ENCODE assay signal across 9 cellular contexts in genomic region chr20:46350201-46350985, GRCh38. TPM values are rescaled to one million over a fixed set of nuclear protein-coding genes. Genes with fewer than 3 reads are reported as not detected.
DNase-seq lines count a peak whose midpoint lies in the region; TF ChIP-seq lines count a peak whose summit lies in the region.
"Had no signal": no experiment of that assay in that cellular context is flagged by ENCODE, and none has a peak within 500 bp of the region (broad histone marks: within the 10 kb centered on the region; RNA-seq: fewer than 3 reads in every experiment).

No MANE protein-coding gene starts in this region.

- H3K4me3 Mint-ChIP-seq in CD14-positive monocyte = peak overlapping the region; percentile 39 to 42
- H3K4me3 Mint-ChIP-seq in activated naive CD8-positive, alpha-beta T cell treated with anti-CD3 and anti-CD28 coated beads for 36 hours = no peak overlapping the region

- H3K9ac ChIP-seq in HUES64 (ENCODE audit: low read depth, low read length) = peak overlapping the region; percentile 64; the same call in 1 of the 2 replicates
- H3K9ac ChIP-seq: parathyroid adenoma had no signal

- H3K27me3 Mint-ChIP-seq in CD14-positive monocyte (ENCODE audit: low read depth in 3 of 3) = no peaks in the 10 kb centered on the region
- H3K27me3 Mint-ChIP-seq in activated naive CD8-positive, alpha-beta T cell treated with anti-CD3 and anti-CD28 coated beads for 36 hours = no peaks in the 10 kb centered on the region

- peaks cover 0 to 2% (median 0%) of the 10 kb centered on the region in 7 donors for H3K9me3 Mint-ChIP-seq in CD14-positive monocyte
- H3K9me3 Mint-ChIP-seq in activated naive CD8-positive, alpha-beta T cell treated with anti-CD3 and anti-CD28 coated beads for 36 hours = no peaks in the 10 kb centered on the region

- peak; percentile 38 for TF ChIP-seq POLR2A in GM19193 (IDR thresholded peaks at IDR 0.05; ENCODE audit: extremely low read depth, insufficient read depth, insufficient read length)

- H3K36me3 Mint-ChIP-seq in CD14-positive monocyte = peaks cover 62 to 80% of the 10 kb centered on the region in 2 donors
- peaks cover 5% of the 10 kb centered on the region for H3K36me3 Mint-ChIP-seq in activated naive CD8-positive, alpha-beta T cell treated with anti-CD3 and anti-CD28 coated beads for 36 hours

- WGBS in HUES64 = 44% methylated on average over 13 of the region's 13 CpGs

- peak overlapping the region; percentile 82 for H3K27ac ChIP-seq in HUES64 (ENCODE audit: low read depth, low read length)
- H3K27ac ChIP-seq: parathyroid adenoma had no signal

- peak overlapping the region; percentile 6; the same call in 1 of the 2 replicates for H3K4me3 ChIP-seq in HUES64 (ENCODE audit: low read length)

- DNase-seq in CD14-positive monocyte (ENCODE audit: low spot score) (peak; percentile 68), left kidney (ENCODE audit: low read depth, low spot score) (peak; percentile 59), HuH-7 (ENCODE audit: low spot score) (no peak), D341Med (ENCODE audit: low spot score) (no peak), NCI-H2171 treated with DMSO at 0.1 percent for 48 hours (lab: John Stamatoyannopoulos, UW) (no peak)
- DNase-seq in activated naive CD8-positive, alpha-beta T cell treated with anti-CD3 and anti-CD28 coated beads for 36 hours = no peak

- H3K27ac Mint-ChIP-seq in CD14-positive monocyte = peak overlapping the region; percentile 68 to 94 (median 89)
- H3K27ac Mint-ChIP-seq in activated naive CD8-positive, alpha-beta T cell treated with anti-CD3 and anti-CD28 coated beads for 36 hours = peak overlapping the region; percentile 56

- peaks cover 11% of the 10 kb centered on the region for H3K36me3 ChIP-seq in HUES64 (ENCODE audit: insufficient read depth, low read length)

- H3K4me1 ChIP-seq in HUES64 (ENCODE audit: insufficient read depth, low read length) = peaks cover 31% of the 10 kb centered on the region
- H3K4me1 ChIP-seq: parathyroid adenoma had no signal

- H3K4me1 Mint-ChIP-seq in CD14-positive monocyte = peaks cover 20% of the 10 kb centered on the region
- H3K4me1 Mint-ChIP-seq in activated naive CD8-positive, alpha-beta T cell treated with anti-CD3 and anti-CD28 coated beads for 36 hours = peaks cover 16% of the 10 kb centered on the region

- intact Hi-C loops in CD14-positive monocyte (cut with micrococcal nuclease) = no loop called here

- no peaks in the 10 kb centered on the region for H3K9me3 ChIP-seq in HUES64 (ENCODE audit: insufficient read depth, low read depth, low read length)

- H3K27me3 ChIP-seq in HUES64 (ENCODE audit: insufficient read depth, low read length) = no peaks in the 10 kb centered on the region

- no peak for TF ChIP-seq CTCF in CD14-positive monocyte (IDR thresholded peaks at IDR 0.05)

RNA-seq across cellular contexts. Expression of gene CDH22, which starts 42.1 kb away (rescaled TPM):
- not detected for polyA plus RNA-seq in CD14-positive monocyte
- polyA plus RNA-seq in HUES64 (2013, experiment 1 of 2) = 0.10 TPM
- polyA plus RNA-seq in HUES64 (2013, experiment 2 of 2) = 0.38 TPM
- total RNA-seq in activated naive CD8-positive, alpha-beta T cell treated with anti-CD3 and anti-CD28 coated beads for 36 hours = under 1 TPM in 1 of 2 experiments, not detected in 1; 0.12 TPM

RNA-seq across cellular contexts. Expression of gene ELMO2, which starts 56.0 kb away (rescaled TPM):
- 10 to 100 TPM; 35.3 to 42.3 TPM for polyA plus RNA-seq in CD14-positive monocyte
- 24.0 TPM for polyA plus RNA-seq in HUES64 (2013, experiment 1 of 2)
- polyA plus RNA-seq in HUES64 (2013, experiment 2 of 2) = 26.3 TPM
- total RNA-seq in activated naive CD8-positive, alpha-beta T cell treated with anti-CD3 and anti-CD28 coated beads for 36 hours = 10 to 100 TPM; 33.3 to 36.0 TPM

Comparison
In these comparisons a context has a peak if more than half of its experiments do, and no peak if none do; other contexts are left out.
1. DNase-seq: peak in CD14-positive monocyte (single experiment) and left kidney (single experiment); none in activated naive CD8-positive, alpha-beta T cell treated with anti-CD3 and anti-CD28 coated beads for 36 hours (single experiment), HuH-7 (single experiment), D341Med (single experiment) and NCI-H2171 treated with DMSO at 0.1 percent for 48 hours (single experiment).